ENCODE assay signal across 8 cellular contexts in the genomic region with DNA sequence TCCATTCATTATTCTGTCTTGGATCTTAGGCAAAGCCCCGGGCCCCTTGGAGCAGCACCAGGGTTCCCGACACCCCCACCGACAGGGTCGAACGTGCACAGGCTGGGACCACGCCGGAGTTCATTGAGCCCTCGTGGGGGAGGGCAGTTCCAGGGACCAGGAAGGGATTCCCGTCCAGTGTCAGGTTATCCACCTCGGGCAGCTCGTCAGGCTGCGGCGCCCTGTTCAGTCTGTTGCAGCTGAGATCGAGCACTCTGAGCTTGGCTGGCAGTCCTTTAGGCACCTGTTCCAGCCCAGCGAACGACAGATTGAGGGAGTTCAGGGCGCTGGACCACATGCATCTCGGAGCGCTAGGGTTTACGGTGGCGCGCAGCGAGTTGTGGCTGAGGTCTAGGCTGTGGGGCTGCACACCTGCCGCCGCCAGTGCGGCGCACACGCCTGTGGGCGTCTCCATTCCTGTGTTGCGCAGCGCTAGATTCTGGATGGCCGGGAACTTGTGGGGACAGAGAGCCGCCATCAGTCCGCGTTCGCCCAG. TPM values are rescaled to one million over a fixed set of nuclear protein-coding genes. Genes with fewer than 3 reads are reported as not detected.
DNase-seq lines count a peak whose midpoint lies in the region; ATAC-seq and TF ChIP-seq lines count a peak whose summit lies in the region.

No MANE protein-coding gene starts in this region.

- no peak overlapping the region for H3K9ac ChIP-seq in H9 (ENCODE audit: extremely low read depth, insufficient read length, low read length)

- H3K79me2 ChIP-seq in H9 (ENCODE audit: insufficient read depth, low read length) = no peaks in the 10 kb centered on the region

- no peaks in the 10 kb centered on the region for H3K23me2 ChIP-seq in H9 (ENCODE audit: insufficient read length, low read depth, low read length, poor library complexity, severe bottlenecking)

- H3K4ac ChIP-seq in H9 (ENCODE audit: low read depth, low read length) = no peak overlapping the region

- H3K36me3 Mint-ChIP-seq in activated naive CD4-positive, alpha-beta T cell treated with anti-CD3 and anti-CD28 coated beads, Interleukin-2, amount 50 U/mL, for 72 hours = no peaks in the 10 kb centered on the region
- H3K36me3 Mint-ChIP-seq in H9 (ENCODE audit: insufficient read depth in 1 of 3, low read depth in 3 of 3) = peaks cover 4 to 11% (median 11%) of the 10 kb centered on the region in 3 experiments; a peak in 6 of 7 replicates

- H3K4me3 Mint-ChIP-seq in H9 = no peak overlapping the region

- H3K56ac ChIP-seq in H9 (ENCODE audit: insufficient read length, low read depth, low read length) = no peak overlapping the region

- H2BK5ac ChIP-seq in H9 (ENCODE audit: insufficient read length, low read length) = no peak overlapping the region

- H4K5ac ChIP-seq in H9 (ENCODE audit: insufficient read length, low read depth, low read length) = no peak overlapping the region

- no peak overlapping the region for H3K14ac ChIP-seq in H9 (ENCODE audit: insufficient read depth, low read length)

- H3K18ac ChIP-seq in H9 (ENCODE audit: insufficient read length, low read depth, low read length) = no peak overlapping the region

- H3K36me3 ChIP-seq in iPS DF 6.9 (ENCODE audit: control insufficient read depth, insufficient read depth, low read length) = no peaks in the 10 kb centered on the region

- H3K4me2 ChIP-seq in H9 (ENCODE audit: insufficient read depth, insufficient read length, low read length) = no peak overlapping the region

- H3K27ac ChIP-seq in iPS DF 6.9 (ENCODE audit: low read length) (no peak overlapping the region), H9 (ENCODE audit: insufficient read length, low read depth, low read length) (no peak overlapping the region)

- H4K20me1 ChIP-seq in H9 (ENCODE audit: control insufficient read depth, insufficient read depth, insufficient read length) = no peaks in the 10 kb centered on the region

- no peaks in the 10 kb centered on the region for H3K79me1 ChIP-seq in H9 (ENCODE audit: insufficient read depth, low read depth, low read length, poor library complexity, severe bottlenecking)

- no peaks in the 10 kb centered on the region for H3K4me1 ChIP-seq in iPS DF 6.9 (ENCODE audit: control insufficient read depth, insufficient read depth, low read length)
- no peaks in the 10 kb centered on the region for H3K4me1 ChIP-seq in H9 (ENCODE audit: insufficient read depth, low read length)

- peaks cover 6% of the 10 kb centered on the region for H3K27me3 Mint-ChIP-seq in H9 (ENCODE audit: low read depth)

- H3K23ac ChIP-seq in H9 (ENCODE audit: insufficient read length, low read depth, low read length) = no peak overlapping the region

- no peak overlapping the region for H2BK12ac ChIP-seq in H9 (ENCODE audit: insufficient read length, low read depth, low read length)

- H3K9me3 Mint-ChIP-seq in activated naive CD4-positive, alpha-beta T cell treated with anti-CD3 and anti-CD28 coated beads, Interleukin-2, amount 50 U/mL, for 72 hours = no peaks in the 10 kb centered on the region
- peaks cover 36 to 39% of the 10 kb centered on the region in 2 experiments for H3K9me3 Mint-ChIP-seq in H9

- H3K9me3 ChIP-seq in iPS DF 6.9 (ENCODE audit: control insufficient read depth, insufficient read depth, low read length) (no peaks in the 10 kb centered on the region; the same call in 1 of the 2 replicates), H9 (ENCODE audit: control insufficient read depth, low read depth, low read length) (peaks cover 16% of the 10 kb centered on the region)

- H2AFZ ChIP-seq in H9 (ENCODE audit: low read length) = no peak overlapping the region

- TF ChIP-seq CTCF in AG10803 (conservative IDR thresholded peaks at IDR 0.05; ENCODE audit: low read length) (no peak), H9 (conservative IDR thresholded peaks at IDR 0.05) (no peak)

- DNase-seq in AG10803 (ENCODE audit: low read depth) (no peak), iPS DF 6.9 (ENCODE audit: low read depth, low spot score) (no peak), H9 (no peak)
- no peak for DNase-seq in activated naive CD4-positive, alpha-beta T cell treated with anti-CD3 and anti-CD28 coated beads, Interleukin-2, amount 50 U/mL, for 72 hours (ENCODE audit: low spot score in 2 of 2)
- peak; percentile 10 for DNase-seq in stimulated activated naive CD4-positive, alpha-beta T cell treated with Interleukin-2 at 50 U/mL for 16 hours (lab: John Stamatoyannopoulos, UW)
- DNase-seq in activated effector memory CD4-positive, alpha-beta T cell treated with Interleukin-2 at 50 U/mL for 16 hours = no peak

- H3K27me3 ChIP-seq in iPS DF 6.9 (ENCODE audit: control insufficient read depth, insufficient read depth, low read length) = peaks cover 29% of the 10 kb centered on the region
- H3K27me3 ChIP-seq in H9 (ENCODE audit: insufficient read depth, low read length) = no peaks in the 10 kb centered on the region

- H2BK15ac ChIP-seq in H9 (ENCODE audit: low read depth, low read length) = no peak overlapping the region

- H3K4me3 ChIP-seq in AG10803 (ENCODE audit: low read length) (peak overlapping the region; percentile 59), iPS DF 6.9 (ENCODE audit: low read length) (peak overlapping the region; percentile 29; the same call in 1 of the 2 replicates)

- peak; percentile 46 for ATAC-seq in GM19351 (IDR thresholded peaks at IDR 0.05; ENCODE audit: unreplicated experiment)
- peak; percentile 25 for ATAC-seq in HG03565 (IDR thresholded peaks at IDR 0.05; ENCODE audit: unreplicated experiment)
- peak; percentile 30 to 47 for ATAC-seq in activated naive CD4-positive, alpha-beta T cell treated with anti-CD3 and anti-CD28 coated beads, Interleukin-2, amount 50 U/mL, for 72 hours

- no peak overlapping the region for H2BK20ac ChIP-seq in H9 (ENCODE audit: low read depth, low read length, poor library complexity, severe bottlenecking)

- no peak overlapping the region for H3K27ac Mint-ChIP-seq in activated naive CD4-positive, alpha-beta T cell treated with anti-CD3 and anti-CD28 coated beads, Interleukin-2, amount 50 U/mL, for 72 hours
- no peak overlapping the region for H3K27ac Mint-ChIP-seq in H9

- no peak overlapping the region for H2BK120ac ChIP-seq in H9 (ENCODE audit: low read depth, low read length, poor library complexity, severe bottlenecking)

- whole genome bisulfite sequencing in iPS DF 6.9 (ENCODE audit: insufficient coverage, insufficient read length) = no CpG with 5 or more reads among the region's 36 CpGs
- no CpG with 5 or more reads among the region's 36 CpGs for WGBS in H9 (ENCODE audit: extremely low coverage, insufficient read length, low lambda C conversion rate)

- no peak overlapping the region for H3T11ph ChIP-seq in H9 (ENCODE audit: low read length)

- no peak overlapping the region for H4K91ac ChIP-seq in H9 (ENCODE audit: insufficient read length, low read depth, low read length)

- no peak overlapping the region for H2AK5ac ChIP-seq in H9 (ENCODE audit: insufficient read length, low read length)

- H4K8ac ChIP-seq in H9 (replicated peaks; ENCODE audit: insufficient read length, low read depth, low read length) = no peak overlapping the region

- H3K4me1 Mint-ChIP-seq in H9 = no peaks in the 10 kb centered on the region

RNA-seq across cellular contexts. Expression of a gene that starts 1.1 kb away (rescaled TPM):
- total RNA-seq in activated naive CD4-positive, alpha-beta T cell treated with anti-CD3 and anti-CD28 coated beads, Interleukin-2, amount 50 U/mL, for 72 hours = 1 to 10 TPM in 1 of 2 donors, under 1 TPM in 1; 0.56 to 1.6 TPM
- total RNA-seq in H9 (2021) = 0.13 TPM in 1 of 2 replicates, not detected in the other

RNA-seq across cellular contexts. Expression of a gene that starts 7.4 kb away (rescaled TPM):
- 10 to 100 TPM; 28.7 to 30.2 TPM for total RNA-seq in activated naive CD4-positive, alpha-beta T cell treated with anti-CD3 and anti-CD28 coated beads, Interleukin-2, amount 50 U/mL, for 72 hours
- total RNA-seq in H9 (2021) = 37.3 and 39.3 TPM in 2 replicates

RNA-seq across cellular contexts. Expression of a gene that starts 15.5 kb away (rescaled TPM):
- total RNA-seq in activated naive CD4-positive, alpha-beta T cell treated with anti-CD3 and anti-CD28 coated beads, Interleukin-2, amount 50 U/mL, for 72 hours = 10 to 100 TPM; 68.4 to 71.8 TPM
- total RNA-seq in H9 (2021) = 84.9 and 86.6 TPM in 2 replicates

RNA-seq across cellular contexts. Expression of a gene that starts 15.7 kb away (rescaled TPM):
- total RNA-seq in activated naive CD4-positive, alpha-beta T cell treated with anti-CD3 and anti-CD28 coated beads, Interleukin-2, amount 50 U/mL, for 72 hours = 100 to 1,000 TPM in 1 of 2 donors, 10 to 100 TPM in 1; 87.6 to 108 TPM
- total RNA-seq in H9 (2021) = 75.2 and 79.3 TPM in 2 replicates

RNA-seq across cellular contexts. Expression of a gene that starts 32.8 kb away (rescaled TPM):
- 10 to 100 TPM; 32.5 to 36.3 TPM for total RNA-seq in activated naive CD4-positive, alpha-beta T cell treated with anti-CD3 and anti-CD28 coated beads, Interleukin-2, amount 50 U/mL, for 72 hours
- total RNA-seq in H9 (2021) = 24.7 and 26.6 TPM in 2 replicates
